9 cellular contexts compared by ENCODE assay signal in the genomic region with DNA sequence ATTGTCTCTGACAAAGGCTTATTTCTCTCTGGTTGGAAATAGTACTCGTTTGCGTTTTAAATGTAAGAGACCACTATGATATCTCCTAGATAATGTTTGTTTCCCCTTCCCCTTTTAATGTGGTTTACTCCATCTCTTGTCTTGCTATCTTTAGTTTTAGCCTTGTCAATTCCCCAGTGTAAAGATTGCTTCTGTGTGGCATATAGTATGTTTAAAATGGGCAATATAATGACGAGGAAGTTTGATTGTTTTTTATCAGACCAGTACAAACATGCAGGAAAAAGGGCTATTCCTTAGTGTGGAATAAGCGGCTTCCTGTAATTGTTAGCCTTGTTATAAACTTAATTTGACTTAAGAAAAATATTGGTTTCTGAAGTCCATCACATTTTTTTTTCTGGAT. TPM values are rescaled to one million over a fixed set of nuclear protein-coding genes. Genes with fewer than 3 reads are reported as not detected.
DNase-seq lines count a peak whose midpoint lies in the region; ATAC-seq lines count a peak whose summit lies in the region.
"Had no signal": no experiment of that assay in that cellular context is flagged by ENCODE, and none has a peak within 500 bp of the region (broad histone marks: within the 10 kb centered on the region; RNA-seq: fewer than 3 reads in every experiment).

No MANE protein-coding gene starts in this region.

- no peak overlapping the region for H2BK12ac ChIP-seq in neuronal stem cell (ENCODE audit: low read length)

- H3K36me3 Mint-ChIP-seq in CD4-positive, CD25-positive, alpha-beta regulatory T cell = no peaks in the 10 kb centered on the region
- H3K36me3 Mint-ChIP-seq in effector memory CD8-positive, alpha-beta T cell (ENCODE audit: insufficient read depth) = peaks cover 41% of the 10 kb centered on the region

- H3K4me1 ChIP-seq in CD4-positive, CD25-positive, alpha-beta regulatory T cell (ENCODE audit: control insufficient read depth, insufficient read depth, low read length, poor library complexity, severe bottlenecking) = peaks cover 25% of the 10 kb centered on the region
- peaks cover 0 to 18% of the 10 kb centered on the region in 2 donors for H3K4me1 ChIP-seq in neuronal stem cell (ENCODE audit: control insufficient read depth in 2 of 2, insufficient read depth in 1 of 2, low read depth in 1 of 2, low read length in 2 of 2)

- H3K9ac ChIP-seq in neuronal stem cell (ENCODE audit: low read depth, low read length, poor library complexity) = no peak overlapping the region

- no peak for DNase-seq in CD4-positive, CD25-positive, alpha-beta regulatory T cell
- DNase-seq in NCI-H69 (lab: John Stamatoyannopoulos, UW) (peak; percentile 40), neuronal stem cell (ENCODE audit: low spot score) (no peak), T1000 (lab: John Stamatoyannopoulos, UW) (no peak), NCI-H146 treated with DMSO at 0.1 percent for 48 hours (lab: John Stamatoyannopoulos, UW; ENCODE audit: unreplicated experiment) (no peak), putamen (ENCODE audit: low spot score) (no peak)
- DNase-seq in effector memory CD8-positive, alpha-beta T cell = no peak
- DNase-seq: NCI-H510A had no signal

- H3K4me2 ChIP-seq in neuronal stem cell (ENCODE audit: insufficient read depth, low read length, poor library complexity, severe bottlenecking) = peak overlapping the region; percentile 18

- H3K14ac ChIP-seq in neuronal stem cell (ENCODE audit: low read length) = no peak overlapping the region

- H4K91ac ChIP-seq in neuronal stem cell (ENCODE audit: low read depth, low read length, poor library complexity) = no peak overlapping the region

- no peaks in the 10 kb centered on the region for H3K9me3 ChIP-seq in CD4-positive, CD25-positive, alpha-beta regulatory T cell (ENCODE audit: control insufficient read depth in 2 of 2, low read length in 2 of 2)
- H3K9me3 ChIP-seq in neuronal stem cell (replicated peaks in 1 of 2; ENCODE audit: control insufficient read depth in 2 of 2, insufficient read depth in 1 of 2, low read depth in 1 of 2, low read length in 2 of 2) = peaks cover 0 to 7% of the 10 kb centered on the region in 2 donors

- no peak overlapping the region for H2BK15ac ChIP-seq in neuronal stem cell (ENCODE audit: low read length)

- peaks cover 4% of the 10 kb centered on the region for H3K79me1 ChIP-seq in neuronal stem cell (ENCODE audit: low read depth, low read length)

- H3K4me1 Mint-ChIP-seq in CD4-positive, CD25-positive, alpha-beta regulatory T cell = peaks cover 32 to 56% (median 47%) of the 10 kb centered on the region in 4 donors
- peaks cover 32 to 50% of the 10 kb centered on the region in 2 donors for H3K4me1 Mint-ChIP-seq in effector memory CD8-positive, alpha-beta T cell (ENCODE audit: low read depth in 2 of 2)

- no peaks in the 10 kb centered on the region for H3K36me3 ChIP-seq in CD4-positive, CD25-positive, alpha-beta regulatory T cell (ENCODE audit: control insufficient read depth, insufficient read depth, low read length)
- H3K36me3 ChIP-seq in neuronal stem cell (replicated peaks in 1 of 2; ENCODE audit: control insufficient read depth in 2 of 2, insufficient read depth in 2 of 2, low read length in 2 of 2) = peaks cover 0 to 34% of the 10 kb centered on the region in 2 donors

- H3K18ac ChIP-seq in neuronal stem cell (ENCODE audit: low read length) = no peak overlapping the region

- H2BK120ac ChIP-seq in neuronal stem cell (ENCODE audit: low read depth, low read length) = no peak overlapping the region

- peaks cover 8% of the 10 kb centered on the region for H3K27me3 Mint-ChIP-seq in CD4-positive, CD25-positive, alpha-beta regulatory T cell
- no peaks in the 10 kb centered on the region for H3K27me3 Mint-ChIP-seq in effector memory CD8-positive, alpha-beta T cell

- no peak for ATAC-seq in CD4-positive, CD25-positive, alpha-beta regulatory T cell (ENCODE audit: low read depth in 2 of 2)
- no peak for ATAC-seq in effector memory CD8-positive, alpha-beta T cell (replicated peaks)
- ATAC-seq in HG03095 (IDR thresholded peaks at IDR 0.05; ENCODE audit: unreplicated experiment) = no peak

- H3K27me3 ChIP-seq in CD4-positive, CD25-positive, alpha-beta regulatory T cell (ENCODE audit: control insufficient read depth, insufficient read depth, low read length) = no peaks in the 10 kb centered on the region
- no peaks in the 10 kb centered on the region for H3K27me3 ChIP-seq in neuronal stem cell (ENCODE audit: control insufficient read depth in 3 of 3, insufficient read depth in 3 of 3, low read depth in 1 of 3, low read length in 3 of 3)

- H4K8ac ChIP-seq in neuronal stem cell (ENCODE audit: low read depth, low read length) = no peak overlapping the region

- no peak overlapping the region for H3K27ac ChIP-seq in CD4-positive, CD25-positive, alpha-beta regulatory T cell (ENCODE audit: insufficient read depth, low read length, poor library complexity, severe bottlenecking)
- H3K27ac ChIP-seq in neuronal stem cell (replicated peaks; ENCODE audit: low read length) = no peak overlapping the region

- H2AFZ ChIP-seq in neuronal stem cell (ENCODE audit: low read length) = no peak overlapping the region

- peak overlapping the region; percentile 98 for H3K4me3 ChIP-seq in CD4-positive, CD25-positive, alpha-beta regulatory T cell (ENCODE audit: low read depth, low read length)
- peak overlapping the region in 1 of 2 donors; percentile 97 for H3K4me3 ChIP-seq in neuronal stem cell (ENCODE audit: low read length in 2 of 2)

- no peak overlapping the region for H2AK5ac ChIP-seq in neuronal stem cell (ENCODE audit: low read depth, low read length)

- H3K9me3 Mint-ChIP-seq in CD4-positive, CD25-positive, alpha-beta regulatory T cell = no peaks in the 10 kb centered on the region
- no peaks in the 10 kb centered on the region for H3K9me3 Mint-ChIP-seq in effector memory CD8-positive, alpha-beta T cell

- H3K4me3 Mint-ChIP-seq in CD4-positive, CD25-positive, alpha-beta regulatory T cell = peak overlapping the region; percentile 22 to 96 (median 92)
- peak overlapping the region; percentile 11 to 43 for H3K4me3 Mint-ChIP-seq in effector memory CD8-positive, alpha-beta T cell

- no peak overlapping the region for H3K23ac ChIP-seq in neuronal stem cell (ENCODE audit: low read depth, low read length, poor library complexity)

- no peak overlapping the region for H2BK5ac ChIP-seq in neuronal stem cell (ENCODE audit: low read length)

- H3K4ac ChIP-seq in neuronal stem cell (ENCODE audit: low read length) = no peak overlapping the region

- no peak overlapping the region for H3K27ac Mint-ChIP-seq in CD4-positive, CD25-positive, alpha-beta regulatory T cell
- no peak overlapping the region for H3K27ac Mint-ChIP-seq in effector memory CD8-positive, alpha-beta T cell

- WGBS in neuronal stem cell (ENCODE audit: extremely low coverage in 2 of 2, insufficient read length in 2 of 2, insufficient replicate concordance in 1 of 2), 2 donors = no CpG with 5 or more reads among the region's 4 CpGs

RNA-seq across cellular contexts. Expression of gene QKI, which starts 3.1 kb away (rescaled TPM):
- 89.7 TPM for total RNA-seq in CD4-positive, CD25-positive, alpha-beta regulatory T cell
- 10 to 100 TPM; 10.0 to 22.2 (median 13.7) TPM for polyA plus RNA-seq in CD4-positive, CD25-positive, alpha-beta regulatory T cell
- 174 TPM for polyA plus RNA-seq in neuronal stem cell (2013, experiment 1 of 2)
- polyA plus RNA-seq in neuronal stem cell (2013, experiment 2 of 2) = 177 TPM
